In the genomic region with DNA sequence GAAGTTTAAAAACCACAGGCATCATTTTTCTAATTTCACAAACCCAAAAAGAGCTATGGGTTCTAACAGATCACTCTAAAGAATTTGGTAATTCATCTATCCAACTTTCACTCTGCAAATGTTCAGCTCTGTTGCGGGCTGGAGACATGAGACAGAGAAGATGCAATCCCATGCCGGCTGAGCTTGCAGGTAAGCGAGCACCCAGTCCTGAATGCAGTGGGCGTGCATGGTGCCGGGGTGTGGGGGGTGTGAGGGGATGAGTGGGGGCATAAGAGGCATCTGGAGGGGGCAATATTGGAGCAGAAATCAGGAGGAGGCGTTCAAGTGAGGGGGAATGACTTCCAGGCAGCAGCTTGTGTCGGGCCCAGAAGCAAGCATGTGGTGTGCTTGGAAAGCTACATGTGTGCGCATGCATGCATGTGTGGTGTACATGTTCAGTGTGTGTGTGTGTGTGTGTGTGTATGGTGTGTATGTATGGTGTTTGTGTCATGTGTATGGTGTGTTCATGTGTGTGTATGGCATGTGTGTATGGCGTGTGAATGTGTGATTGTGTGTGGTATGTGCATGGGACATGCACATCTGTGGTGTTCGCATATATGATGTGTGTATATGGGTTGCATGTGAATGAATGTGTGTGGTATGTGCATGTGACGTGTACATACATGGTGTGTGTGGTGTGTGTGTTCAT, we compare ENCODE assay signal across 23 cellular contexts.
DNase-seq lines count a peak whose midpoint lies in the region; ATAC-seq and TF ChIP-seq lines count a peak whose summit lies in the region.
"Had no signal": no experiment of that assay in that cellular context is flagged by ENCODE, and none has a peak within 500 bp of the region (broad histone marks: within the 10 kb centered on the region; RNA-seq: fewer than 3 reads in every experiment).

No MANE protein-coding gene starts in this region.

- no peaks in the 10 kb centered on the region for H4K20me1 ChIP-seq in smooth muscle cell (ENCODE audit: low read depth)

- H3K27me3 ChIP-seq in smooth muscle cell (ENCODE audit: low read depth) = no peaks in the 10 kb centered on the region
- H3K27me3 ChIP-seq: brain microvascular endothelial cell, neutrophil had no signal

- no peaks in the 10 kb centered on the region for H3K79me2 ChIP-seq in smooth muscle cell (ENCODE audit: low read depth)

- H3K4me3 ChIP-seq in smooth muscle cell = no peak overlapping the region
- H3K4me3 ChIP-seq: thoracic aorta had no signal

- H3K27ac Mint-ChIP-seq in stimulated activated naive CD8-positive, alpha-beta T cell treated with anti-CD3 and anti-CD28 coated beads, Interleukin-15, amount 100 ng/mL, for 72 hours = no peak overlapping the region
- H3K27ac Mint-ChIP-seq in activated CD4-positive, alpha-beta memory T cell treated with anti-CD3 and anti-CD28 coated beads, Interleukin-2, amount 10 ng/mL, durations not matched to agents 7 days and 5 days = no peak overlapping the region
- H3K27ac Mint-ChIP-seq: activated B cell treated with CpG ODN at 0.5 μM for 24 hours had no signal

- H3K36me3 Mint-ChIP-seq in activated CD4-positive, alpha-beta memory T cell treated with anti-CD3 and anti-CD28 coated beads, Interleukin-2, amount 10 ng/mL, durations not matched to agents 7 days and 5 days (ENCODE audit: low read depth) = peaks cover 14% of the 10 kb centered on the region

- H3K9me3 Mint-ChIP-seq in stimulated activated naive CD8-positive, alpha-beta T cell treated with anti-CD3 and anti-CD28 coated beads, Interleukin-15, amount 100 ng/mL, for 72 hours = no peaks in the 10 kb centered on the region
- H3K9me3 Mint-ChIP-seq in activated CD4-positive, alpha-beta memory T cell treated with anti-CD3 and anti-CD28 coated beads, Interleukin-2, amount 10 ng/mL, durations not matched to agents 7 days and 5 days = no peaks in the 10 kb centered on the region
- H3K9me3 Mint-ChIP-seq: activated B cell treated with CpG ODN at 0.5 μM for 24 hours had no signal

- TF ChIP-seq CTCF in smooth muscle cell (IDR thresholded peaks at IDR 0.05; ENCODE audit: borderline replicate concordance, insufficient read depth, poor library complexity, severe bottlenecking) = no peak

- H3K4me1 ChIP-seq in smooth muscle cell (ENCODE audit: low read depth) = no peaks in the 10 kb centered on the region

- no peak overlapping the region for H3K27ac ChIP-seq in smooth muscle cell (ENCODE audit: low read depth)
- H3K27ac ChIP-seq: brain microvascular endothelial cell, neutrophil, psoas muscle, thoracic aorta had no signal

- CTCF ChIA-PET in activated CD4-positive, alpha-beta memory T cell treated with anti-CD3 and anti-CD28 coated beads, Interleukin-2, amount 10 ng/mL, durations not matched to agents 7 days and 5 days (lab: Charles Lee) = interaction anchor here (0.7 to 2.9 kb wide), 20 partner anchors 8 to 319 kb away, joined by 3 to 47 read pairs (median 4); partner anchors contain the start of gene PFKFB3

- H3K4me1 Mint-ChIP-seq in stimulated activated naive CD8-positive, alpha-beta T cell treated with anti-CD3 and anti-CD28 coated beads, Interleukin-15, amount 100 ng/mL, for 72 hours = peaks cover 27% of the 10 kb centered on the region
- peaks cover 57% of the 10 kb centered on the region for H3K4me1 Mint-ChIP-seq in activated CD4-positive, alpha-beta memory T cell treated with anti-CD3 and anti-CD28 coated beads, Interleukin-2, amount 10 ng/mL, durations not matched to agents 7 days and 5 days

- no peak overlapping the region for H3K4me3 Mint-ChIP-seq in stimulated activated naive CD8-positive, alpha-beta T cell treated with anti-CD3 and anti-CD28 coated beads, Interleukin-15, amount 100 ng/mL, for 72 hours
- H3K4me3 Mint-ChIP-seq in activated CD4-positive, alpha-beta memory T cell treated with anti-CD3 and anti-CD28 coated beads, Interleukin-2, amount 10 ng/mL, durations not matched to agents 7 days and 5 days = peak overlapping the region; percentile 11
- H3K4me3 Mint-ChIP-seq: activated B cell treated with CpG ODN at 0.5 μM for 24 hours had no signal

- no peak overlapping the region for H2AFZ ChIP-seq in smooth muscle cell (ENCODE audit: low read depth)

- H3K9me3 ChIP-seq in smooth muscle cell (replicated peaks; ENCODE audit: low read depth) = no peaks in the 10 kb centered on the region
- H3K9me3 ChIP-seq: neutrophil, psoas muscle, thoracic aorta had no signal

- H3K36me3 ChIP-seq in smooth muscle cell (ENCODE audit: low read depth) = no peaks in the 10 kb centered on the region
- H3K36me3 ChIP-seq: brain microvascular endothelial cell, neutrophil, thoracic aorta had no signal

- POLR2A ChIA-PET in activated CD4-positive, alpha-beta memory T cell treated with anti-CD3 and anti-CD28 coated beads, Interleukin-2, amount 10 ng/mL, durations not matched to agents 7 days and 5 days (lab: Charles Lee) = interaction anchor here (0.7 to 2.5 kb wide), 4 partner anchors 40 to 256 kb away, joined by 3 to 22 read pairs (median 8); partner anchors contain the start of gene PFKFB3

- WGBS in smooth muscle cell (ENCODE audit: low lambda C conversion rate) = 96% methylated on average over 11 of the region's 11 CpGs

- peaks cover 26% of the 10 kb centered on the region for H3K27me3 Mint-ChIP-seq in stimulated activated naive CD8-positive, alpha-beta T cell treated with anti-CD3 and anti-CD28 coated beads, Interleukin-15, amount 100 ng/mL, for 72 hours
- peaks cover 10% of the 10 kb centered on the region for H3K27me3 Mint-ChIP-seq in activated CD4-positive, alpha-beta memory T cell treated with anti-CD3 and anti-CD28 coated beads, Interleukin-2, amount 10 ng/mL, durations not matched to agents 7 days and 5 days

- no peak overlapping the region for H3K4me2 ChIP-seq in smooth muscle cell

- intact Hi-C loops in Right ventricle myocardium superior (cut with DNase I) = no loop called here

- no peak for DNase-seq in stimulated activated naive CD8-positive, alpha-beta T cell treated with anti-CD3 and anti-CD28 coated beads, Interleukin-15, Interleukin-2, amounts not matched to agents 100 U/mL and 50 U/mL, for 24 hours
- DNase-seq in stimulated activated naive CD8-positive, alpha-beta T cell treated with anti-CD3 and anti-CD28 coated beads, Interleukin-15, amount 100 ng/mL, for 72 hours = no peak
- DNase-seq in activated CD4-positive, alpha-beta memory T cell treated with anti-CD3 and anti-CD28 coated beads, Interleukin-2, amount 10 ng/mL, durations not matched to agents 7 days and 5 days = no peak
- DNase-seq in central memory CD4-positive, alpha-beta T cell = peak; percentile 18
- DNase-seq in Right ventricle myocardium superior (no peak), smooth muscle cell (lab: John Stamatoyannopoulos, UW; ENCODE audit: unreplicated experiment) (no peak)
- DNase-seq: activated B cell treated with CpG ODN at 0.5 μM for 24 hours; activated CD8-positive, alpha-beta memory T cell treated with anti-CD3 and anti-CD28 coated beads for 24 hours; activated effector memory CD4-positive, alpha-beta T cell treated with anti-CD3 and anti-CD28 coated beads, Interleukin-2, amount 50 U/mL, for 16 hours; brain microvascular endothelial cell; DMS153; effector CD8-positive, alpha-beta T cell; erythroblast; foreskin fibroblast; left cardiac atrium; MM.1S; NCI-H1436; NCI-H446; PC-3; psoas muscle had no signal

- ATAC-seq in stimulated activated naive CD8-positive, alpha-beta T cell treated with anti-CD3 and anti-CD28 coated beads, Interleukin-15, Interleukin-2, amounts not matched to agents 100 U/mL and 50 U/mL, for 24 hours = peak; percentile 41
- ATAC-seq in stimulated activated naive CD8-positive, alpha-beta T cell treated with anti-CD3 and anti-CD28 coated beads, Interleukin-15, amount 100 ng/mL, for 72 hours = no peak
- ATAC-seq in Right ventricle myocardium superior (ENCODE audit: poor library complexity) (no peak), GM19455 (IDR thresholded peaks at IDR 0.05; ENCODE audit: unreplicated experiment) (no peak)
- ATAC-seq: left cardiac atrium, PC-3, psoas muscle had no signal

- peaks cover 8% of the 10 kb centered on the region for H3F3A ChIP-seq in smooth muscle cell (ENCODE audit: low read depth)

- no peak overlapping the region for H3K9ac ChIP-seq in smooth muscle cell (ENCODE audit: low read depth)
